In genomic region chr19:34269081-34269480, GRCh38 we compare ENCODE assay signal across 12 cellular contexts. TPM values are rescaled to one million over a fixed set of nuclear protein-coding genes. Genes with fewer than 3 reads are reported as not detected.
A peak's percentile ranks its signal among the peaks of the same experiment; 100 is the strongest.
DNase-seq lines count a peak whose midpoint lies in the region; ATAC-seq and TF ChIP-seq lines count a peak whose summit lies in the region.
"Had no signal": no experiment of that assay in that cellular context is flagged by ENCODE, and none has a peak within 500 bp of the region (broad histone marks: within the 10 kb centered on the region; RNA-seq: fewer than 3 reads in every experiment).

No MANE protein-coding gene starts in this region.

- H3K4me1 Mint-ChIP-seq in activated CD8-positive, alpha-beta T cell treated with anti-CD3 and anti-CD28 coated beads for 36 hours (ENCODE audit: low read depth) = peaks cover 51% of the 10 kb centered on the region
- peaks cover 34% of the 10 kb centered on the region for H3K4me1 Mint-ChIP-seq in activated CD8-positive, alpha-beta T cell treated with anti-CD3 and anti-CD28 coated beads, Interleukin-2, amount 10 ng/mL, durations not matched to agents 7 days and 5 days (ENCODE audit: low read depth)
- H3K4me1 Mint-ChIP-seq in activated CD4-positive, alpha-beta memory T cell treated with anti-CD3 and anti-CD28 coated beads, Interleukin-2, amount 10 ng/mL, durations not matched to agents 7 days and 5 days = peaks cover 42% of the 10 kb centered on the region

- H3K4me1 ChIP-seq in left lung (peaks cover 21 to 58% of the 10 kb centered on the region in 2 donors), hepatocyte (ENCODE audit: insufficient read depth) (no peaks in the 10 kb centered on the region)

- H2AFZ ChIP-seq in hepatocyte = no peak overlapping the region

- intact Hi-C loops in activated CD8-positive, alpha-beta T cell treated with anti-CD3 and anti-CD28 coated beads for 36 hours (cut with micrococcal nuclease) = no loop called here
- intact Hi-C loops in left lung (cut with DNase I) = no loop called here

- H3K36me3 ChIP-seq in left lung (no peaks in the 10 kb centered on the region), hepatocyte (replicated peaks; ENCODE audit: insufficient read depth, low read depth) (peaks cover 3% of the 10 kb centered on the region)

- H3K4me3 ChIP-seq in left lung = no peak overlapping the region
- H3K4me3 ChIP-seq in hepatocyte = no peak overlapping the region

- CTCF ChIA-PET in activated CD8-positive, alpha-beta T cell treated with anti-CD3 and anti-CD28 coated beads for 36 hours (lab: Charles Lee) = interaction anchor here (1.0 to 2.0 kb wide), 4 partner anchors 10 to 78 kb away, joined by 3 to 14 read pairs (median 8); no protein-coding TSS in a partner anchor
- CTCF ChIA-PET in activated CD8-positive, alpha-beta T cell treated with anti-CD3 and anti-CD28 coated beads, Interleukin-2, amount 10 ng/mL, durations not matched to agents 7 days and 5 days (lab: Charles Lee) = interaction anchor here (1.5 kb wide), 1 partner anchor 47 kb away, joined by 3 read pairs; no protein-coding TSS in a partner anchor
- CTCF ChIA-PET in activated CD4-positive, alpha-beta memory T cell treated with anti-CD3 and anti-CD28 coated beads, Interleukin-2, amount 10 ng/mL, durations not matched to agents 7 days and 5 days (lab: Charles Lee) = interaction anchor here (0.8 to 1.4 kb wide), 5 partner anchors 8 to 75 kb away, joined by 3 to 6 read pairs (median 4); no protein-coding TSS in a partner anchor

- no peaks in the 10 kb centered on the region for H3K9me3 Mint-ChIP-seq in activated CD8-positive, alpha-beta T cell treated with anti-CD3 and anti-CD28 coated beads for 36 hours
- no peaks in the 10 kb centered on the region for H3K9me3 Mint-ChIP-seq in activated CD8-positive, alpha-beta T cell treated with anti-CD3 and anti-CD28 coated beads, Interleukin-2, amount 10 ng/mL, durations not matched to agents 7 days and 5 days (ENCODE audit: insufficient read depth)
- H3K9me3 Mint-ChIP-seq in activated CD4-positive, alpha-beta memory T cell treated with anti-CD3 and anti-CD28 coated beads, Interleukin-2, amount 10 ng/mL, durations not matched to agents 7 days and 5 days = no peaks in the 10 kb centered on the region

- peaks cover 9% of the 10 kb centered on the region for H4K20me1 ChIP-seq in hepatocyte (ENCODE audit: insufficient read depth, poor library complexity, severe bottlenecking)

- H3K79me2 ChIP-seq in hepatocyte = peaks cover 92% of the 10 kb centered on the region

- peak overlapping the region; percentile 79 to 86 for H3K27ac ChIP-seq in left lung
- H3K27ac ChIP-seq in substantia nigra (ENCODE audit: low read depth, low read length, poor library complexity, severe bottlenecking) = peak overlapping the region; percentile 27
- no peak overlapping the region for H3K27ac ChIP-seq in hepatocyte

- 84% methylated on average over 8 of the region's 8 CpGs for WGBS in hepatocyte (ENCODE audit: low lambda C conversion rate, missing lambda C conversion rate)

- H3K27me3 Mint-ChIP-seq in activated CD8-positive, alpha-beta T cell treated with anti-CD3 and anti-CD28 coated beads for 36 hours = no peaks in the 10 kb centered on the region
- no peaks in the 10 kb centered on the region for H3K27me3 Mint-ChIP-seq in activated CD8-positive, alpha-beta T cell treated with anti-CD3 and anti-CD28 coated beads, Interleukin-2, amount 10 ng/mL, durations not matched to agents 7 days and 5 days (ENCODE audit: low read depth)
- H3K27me3 Mint-ChIP-seq in activated CD4-positive, alpha-beta memory T cell treated with anti-CD3 and anti-CD28 coated beads, Interleukin-2, amount 10 ng/mL, durations not matched to agents 7 days and 5 days = no peaks in the 10 kb centered on the region

- no peak overlapping the region for H3K4me2 ChIP-seq in hepatocyte

- DNase-seq in activated CD8-positive, alpha-beta T cell treated with anti-CD3 and anti-CD28 coated beads for 36 hours = no peak
- DNase-seq in activated CD8-positive, alpha-beta T cell treated with anti-CD3 and anti-CD28 coated beads, Interleukin-2, amount 10 ng/mL, durations not matched to agents 7 days and 5 days = no peak
- DNase-seq in activated CD4-positive, alpha-beta memory T cell treated with anti-CD3 and anti-CD28 coated beads, Interleukin-2, amount 10 ng/mL, durations not matched to agents 7 days and 5 days = no peak
- DNase-seq in left lung = no peak
- no peak for DNase-seq in substantia nigra (lab: John Stamatoyannopoulos, UW)
- no peak for DNase-seq in hepatocyte (ENCODE audit: low spot score)
- DNase-seq: activated CD8-positive, alpha-beta memory T cell treated with anti-CD3 and anti-CD28 coated beads, Interleukin-2, amount 50 U/mL, for 4 hours; MM.1S; NCI-H524 treated with DMSO at 0.1 percent for 48 hours; T-helper 1 cell had no signal

- H3K4me3 Mint-ChIP-seq in activated CD8-positive, alpha-beta T cell treated with anti-CD3 and anti-CD28 coated beads for 36 hours = no peak overlapping the region
- no peak overlapping the region for H3K4me3 Mint-ChIP-seq in activated CD8-positive, alpha-beta T cell treated with anti-CD3 and anti-CD28 coated beads, Interleukin-2, amount 10 ng/mL, durations not matched to agents 7 days and 5 days
- peak overlapping the region; percentile 29 for H3K4me3 Mint-ChIP-seq in activated CD4-positive, alpha-beta memory T cell treated with anti-CD3 and anti-CD28 coated beads, Interleukin-2, amount 10 ng/mL, durations not matched to agents 7 days and 5 days

- H3K27me3 ChIP-seq in left lung (no peaks in the 10 kb centered on the region), hepatocyte (no peaks in the 10 kb centered on the region)

- TF ChIP-seq CTCF in activated CD8-positive, alpha-beta T cell treated with anti-CD3 and anti-CD28 coated beads for 36 hours (IDR thresholded peaks at IDR 0.05) = no peak
- TF ChIP-seq CTCF in left lung (IDR thresholded peaks at IDR 0.05) (no peak), hepatocyte (IDR thresholded peaks at IDR 0.05; ENCODE audit: poor library complexity) (no peak)

- H3K27ac Mint-ChIP-seq in activated CD8-positive, alpha-beta T cell treated with anti-CD3 and anti-CD28 coated beads for 36 hours = peak overlapping the region; percentile 50
- H3K27ac Mint-ChIP-seq in activated CD8-positive, alpha-beta T cell treated with anti-CD3 and anti-CD28 coated beads, Interleukin-2, amount 10 ng/mL, durations not matched to agents 7 days and 5 days = no peak overlapping the region
- H3K27ac Mint-ChIP-seq in activated CD4-positive, alpha-beta memory T cell treated with anti-CD3 and anti-CD28 coated beads, Interleukin-2, amount 10 ng/mL, durations not matched to agents 7 days and 5 days = peak overlapping the region; percentile 38

- POLR2A ChIA-PET in activated CD8-positive, alpha-beta T cell treated with anti-CD3 and anti-CD28 coated beads for 36 hours (lab: Charles Lee) = interaction anchor here (1.6 to 2.1 kb wide), 2 partner anchors 19 kb away, joined by 3 to 6 read pairs; no protein-coding TSS in a partner anchor
- POLR2A ChIA-PET in activated CD8-positive, alpha-beta T cell treated with anti-CD3 and anti-CD28 coated beads, Interleukin-2, amount 10 ng/mL, durations not matched to agents 7 days and 5 days (lab: Charles Lee) = no interaction called here
- POLR2A ChIA-PET in activated CD4-positive, alpha-beta memory T cell treated with anti-CD3 and anti-CD28 coated beads, Interleukin-2, amount 10 ng/mL, durations not matched to agents 7 days and 5 days (lab: Charles Lee) = interaction anchor here (0.8 to 2.8 kb wide), 10 partner anchors 10 to 97 kb away, joined by 3 to 9 read pairs (median 4); partner anchors contain the start of genes GPI and LSM14A

- H3K9me3 ChIP-seq in left lung (no peaks in the 10 kb centered on the region), hepatocyte (ENCODE audit: low read depth) (no peaks in the 10 kb centered on the region)

- no peaks in the 10 kb centered on the region for H3K9me2 ChIP-seq in hepatocyte (replicated peaks; ENCODE audit: insufficient read depth)

- H3K36me3 Mint-ChIP-seq in activated CD8-positive, alpha-beta T cell treated with anti-CD3 and anti-CD28 coated beads for 36 hours (ENCODE audit: low read depth) = peaks cover 1% of the 10 kb centered on the region
- H3K36me3 Mint-ChIP-seq in activated CD8-positive, alpha-beta T cell treated with anti-CD3 and anti-CD28 coated beads, Interleukin-2, amount 10 ng/mL, durations not matched to agents 7 days and 5 days (ENCODE audit: low read depth) = peaks cover 3% of the 10 kb centered on the region
- H3K36me3 Mint-ChIP-seq in activated CD4-positive, alpha-beta memory T cell treated with anti-CD3 and anti-CD28 coated beads, Interleukin-2, amount 10 ng/mL, durations not matched to agents 7 days and 5 days (ENCODE audit: low read depth) = peaks cover 5% of the 10 kb centered on the region

- ATAC-seq in activated CD8-positive, alpha-beta T cell treated with anti-CD3 and anti-CD28 coated beads for 36 hours = no peak
- no peak for ATAC-seq in activated CD8-positive, alpha-beta T cell treated with anti-CD3 and anti-CD28 coated beads, Interleukin-2, amount 10 ng/mL, durations not matched to agents 7 days and 5 days
- ATAC-seq in left lung = no peak
- ATAC-seq in HG03108 (IDR thresholded peaks at IDR 0.05; ENCODE audit: unreplicated experiment) = no peak
- no peak for ATAC-seq in GM21619 (IDR thresholded peaks at IDR 0.05; ENCODE audit: unreplicated experiment)

RNA-seq across cellular contexts. Expression of gene GARRE1, which starts 14.7 kb away (rescaled TPM):
- 1 to 10 TPM; 7.2 to 8.1 TPM for total RNA-seq in activated CD8-positive, alpha-beta T cell treated with anti-CD3 and anti-CD28 coated beads for 36 hours
- total RNA-seq in activated CD8-positive, alpha-beta T cell treated with anti-CD3 and anti-CD28 coated beads, Interleukin-2, amount 10 ng/mL, durations not matched to agents 7 days and 5 days = 1 to 10 TPM; 6.3 to 8.3 TPM
- 10 to 100 TPM; 14.3 to 14.4 TPM for total RNA-seq in activated CD4-positive, alpha-beta memory T cell treated with anti-CD3 and anti-CD28 coated beads, Interleukin-2, amount 10 ng/mL, durations not matched to agents 7 days and 5 days
- total RNA-seq in left lung = 10 to 100 TPM; 26.2 to 26.7 TPM
- 15.4 and 16.3 TPM in 2 replicates for total RNA-seq in hepatocyte
- polyA plus RNA-seq in hepatocyte = 9.0 and 10.2 TPM in 2 replicates
